ENCODE assay signal across 9 cellular contexts in genomic region chr21:31293986-31294385, GRCh38. TPM values are rescaled to one million over a fixed set of nuclear protein-coding genes. Genes with fewer than 3 reads are reported as not detected.
DNase-seq lines count a peak whose midpoint lies in the region; ATAC-seq lines count a peak whose summit lies in the region.
"Had no signal": no experiment of that assay in that cellular context is flagged by ENCODE, and none has a peak within 500 bp of the region (broad histone marks: within the 10 kb centered on the region; RNA-seq: fewer than 3 reads in every experiment).

No MANE protein-coding gene starts in this region.

- ATAC-seq in GM18519 (IDR thresholded peaks at IDR 0.05; ENCODE audit: low FRiP score, unreplicated experiment) (no peak), GM18520 (IDR thresholded peaks at IDR 0.05; ENCODE audit: unreplicated experiment) (no peak)

- H3K9me3 Mint-ChIP-seq in activated T-helper 1 cell treated with anti-CD3 and anti-CD28 coated beads, Interleukin-12 subunit alpha, Interleukin-12 subunit beta, Interleukin-2, Interleukin-4 antibody, amounts not matched to agents 30 ng/mL and 10 ng/mL and 1 ng/mL, durations not matched to agents 14 hours and 24 hours and 36 hours, result peaks cover 1% of the 10 kb centered on the region

- H3K27me3 Mint-ChIP-seq in activated T-helper 1 cell treated with anti-CD3 and anti-CD28 coated beads, Interleukin-12 subunit alpha, Interleukin-12 subunit beta, Interleukin-2, Interleukin-4 antibody, amounts not matched to agents 30 ng/mL and 10 ng/mL and 1 ng/mL, durations not matched to agents 14 hours and 24 hours and 36 hours (ENCODE audit: insufficient read depth), result no peaks in the 10 kb centered on the region

- H3K27ac Mint-ChIP-seq in activated T-helper 1 cell treated with anti-CD3 and anti-CD28 coated beads, Interleukin-12 subunit alpha, Interleukin-12 subunit beta, Interleukin-2, Interleukin-4 antibody, amounts not matched to agents 30 ng/mL and 10 ng/mL and 1 ng/mL, durations not matched to agents 14 hours and 24 hours and 36 hours, result peak overlapping the region; percentile 86

- H3K36me3 Mint-ChIP-seq in activated T-helper 1 cell treated with anti-CD3 and anti-CD28 coated beads, Interleukin-12 subunit alpha, Interleukin-12 subunit beta, Interleukin-2, Interleukin-4 antibody, amounts not matched to agents 30 ng/mL and 10 ng/mL and 1 ng/mL, durations not matched to agents 14 hours and 24 hours and 36 hours (ENCODE audit: low read depth), result peaks cover 29% of the 10 kb centered on the region

- H3K4me3 Mint-ChIP-seq in activated T-helper 1 cell treated with anti-CD3 and anti-CD28 coated beads, Interleukin-12 subunit alpha, Interleukin-12 subunit beta, Interleukin-2, Interleukin-4 antibody, amounts not matched to agents 30 ng/mL and 10 ng/mL and 1 ng/mL, durations not matched to agents 14 hours and 24 hours and 36 hours, result peak overlapping the region; percentile 56

- peak; percentile 46 to 50 for DNase-seq in activated CD4-positive, alpha-beta T cell treated with anti-CD3 and anti-CD28 coated beads for 24 hours (ENCODE audit: low read depth in 2 of 2)
- DNase-seq in activated CD4-positive, alpha-beta T cell treated with anti-CD3 and anti-CD28 coated beads, Interleukin-2, amount 50 U/mL, for 1 hour, result no peak
- DNase-seq in activated T-helper 1 cell treated with anti-CD3 and anti-CD28 coated beads, Interleukin-12 subunit alpha, Interleukin-12 subunit beta, Interleukin-2, Interleukin-4 antibody, amounts not matched to agents 30 ng/mL and 10 ng/mL and 1 ng/mL, durations not matched to agents 14 hours and 24 hours and 36 hours (ENCODE audit: low spot score), result no peak
- DNase-seq in kidney glomerular epithelial cell (lab: John Stamatoyannopoulos, UW) (peak; percentile 93), NCI-H526 (lab: John Stamatoyannopoulos, UW) (no peak)
- peak; percentile 43 to 48 for DNase-seq in stimulated activated CD8-positive, alpha-beta memory T cell treated with anti-CD3 and anti-CD28 coated beads, Interleukin-7, amount 100 ng/mL, for 4 hours (ENCODE audit: low read depth in 2 of 2)
- DNase-seq: NCI-H1105 had no signal

- peaks cover 35% of the 10 kb centered on the region for H3K4me1 Mint-ChIP-seq in activated T-helper 1 cell treated with anti-CD3 and anti-CD28 coated beads, Interleukin-12 subunit alpha, Interleukin-12 subunit beta, Interleukin-2, Interleukin-4 antibody, amounts not matched to agents 30 ng/mL and 10 ng/mL and 1 ng/mL, durations not matched to agents 14 hours and 24 hours and 36 hours (ENCODE audit: low read depth)

- intact Hi-C loops in activated T-helper 1 cell treated with anti-CD3 and anti-CD28 coated beads, Interleukin-12 subunit alpha, Interleukin-12 subunit beta, Interleukin-2, Interleukin-4 antibody, amounts not matched to agents 30 ng/mL and 10 ng/mL and 1 ng/mL, durations not matched to agents 14 hours and 24 hours and 36 hours (cut with micrococcal nuclease), result loop anchor here (1.0 to 5.0 kb wide), 9 partner anchors 21 to 265 kb away; no protein-coding TSS in a partner anchor

RNA-seq across cellular contexts. Expression of gene TIAM1, which starts 50.1 kb away (rescaled TPM):
- 119 and 127 TPM in 2 replicates for total RNA-seq in activated T-helper 1 cell treated with anti-CD3 and anti-CD28 coated beads, Interleukin-12 subunit alpha, Interleukin-12 subunit beta, Interleukin-2, Interleukin-4 antibody, amounts not matched to agents 30 ng/mL and 10 ng/mL and 1 ng/mL, durations not matched to agents 14 hours and 24 hours and 36 hours

Comparison
In these comparisons a context has a peak if more than half of its experiments do, and no peak if none do; other contexts are left out.
1. DNase-seq: peak in activated CD4-positive, alpha-beta T cell treated with anti-CD3 and anti-CD28 coated beads for 24 hours (2 of 2), kidney glomerular epithelial cell (single experiment) and stimulated activated CD8-positive, alpha-beta memory T cell treated with anti-CD3 and anti-CD28 coated beads, Interleukin-7, amount 100 ng/mL, for 4 hours (2 of 2); none in activated CD4-positive, alpha-beta T cell treated with anti-CD3 and anti-CD28 coated beads, Interleukin-2, amount 50 U/mL, for 1 hour (single experiment), activated T-helper 1 cell treated with anti-CD3 and anti-CD28 coated beads, Interleukin-12 subunit alpha, Interleukin-12 subunit beta, Interleukin-2, Interleukin-4 antibody, amounts not matched to agents 30 ng/mL and 10 ng/mL and 1 ng/mL, durations not matched to agents 14 hours and 24 hours and 36 hours (single experiment) and NCI-H526 (0 of 2).